ENCODE assay signal across 20 cellular contexts in genomic region chr17:39607057-39607850, GRCh38. TPM values are rescaled to one million over a fixed set of nuclear protein-coding genes. Genes with fewer than 3 reads are reported as not detected.
A peak's percentile ranks its signal among the peaks of the same experiment; 100 is the strongest.
DNase-seq lines count a peak whose midpoint lies in the region; ATAC-seq, FAIRE-seq and TF ChIP-seq lines count a peak whose summit lies in the region.
"Had no signal": no experiment of that assay in that cellular context is flagged by ENCODE, and none has a peak within 500 bp of the region (broad histone marks: within the 10 kb centered on the region; RNA-seq: fewer than 3 reads in every experiment).

No MANE protein-coding gene starts in this region.

- DNase-seq in stimulated activated naive CD8-positive, alpha-beta T cell treated with anti-CD3 and anti-CD28 coated beads, Interleukin-15, amount 100 ng/mL, for 72 hours, result peak in 1 of 2 donors; percentile 7
- no peak for DNase-seq in stimulated activated naive CD8-positive, alpha-beta T cell treated with anti-CD3 and anti-CD28 coated beads, Interleukin-15, Interleukin-2, amounts not matched to agents 100 U/mL and 50 U/mL, for 24 hours
- DNase-seq in GM12878 (ENCODE audit: low read depth, low spot score) (no peak), memory B cell (ENCODE audit: low spot score in 2 of 2) (no peak), NK-92 (lab: John Stamatoyannopoulos, UW; ENCODE audit: unreplicated experiment) (no peak), GM10266 (ENCODE audit: extremely low spot score) (no peak)
- no peak for DNase-seq in activated CD4-positive, CD25-positive, alpha-beta regulatory T cell (lab: John Stamatoyannopoulos, UW)
- DNase-seq: activated CD4-positive, alpha-beta T cell treated with anti-CD3 and anti-CD28 coated beads, Interleukin-2, amount 10 ng/mL, durations not matched to agents 24 days and 14 days; effector CD4-positive, alpha-beta T cell; foreskin keratinocyte; KBM-7; kidney glomerular epithelial cell; NCI-H1417 treated with DMSO at 0.1 percent for 48 hours; NCI-H526 treated with DMSO at 0.1 percent for 48 hours; stimulated activated CD4-positive, alpha-beta T cell treated with anti-CD3 and anti-CD28 coated beads, Interleukin-2, amount 100 ng/mL, for 24 hours; uterus had no signal

- H3K9me3 Mint-ChIP-seq in stimulated activated naive CD8-positive, alpha-beta T cell treated with anti-CD3 and anti-CD28 coated beads, Interleukin-15, amount 100 ng/mL, for 72 hours, result no peaks in the 10 kb centered on the region
- H3K9me3 Mint-ChIP-seq in memory B cell, result no peaks in the 10 kb centered on the region
- H3K9me3 Mint-ChIP-seq: activated CD4-positive, alpha-beta T cell treated with anti-CD3 and anti-CD28 coated beads, Interleukin-2, amount 10 ng/mL, durations not matched to agents 24 days and 14 days; activated T-helper 2 cell treated with anti-CD3 and anti-CD28 coated beads, Interferon-gamma antibody, Interleukin-2, Interleukin-4, amounts not matched to agents 10 μg/mL and 5 μg/mL and 100 μg/mL, durations not matched to agents 14 hours and 24 hours and 36 hours; T-helper 2 cell treated with Interferon-gamma antibody and Interleukin-4, amounts not matched to agents 5 μg/mL and 100 μg/mL, for 36 hours had no signal

- 20% methylated on average over 22 of the region's 40 CpGs for WGBS in GM12878 (ENCODE audit: insufficient coverage, insufficient replicate concordance, low lambda C conversion rate, missing lambda C conversion rate)

- TF ChIP-seq CTCF in GM12878 (IDR thresholded peaks at IDR 0.05 in 2 of 3, conservative IDR thresholded peaks at IDR 0.05 in 1 of 3; ENCODE audit: control insufficient read depth in 2 of 3, extremely low read depth in 1 of 3, insufficient read depth in 1 of 3, low read depth in 3 of 3, low read length in 3 of 3) (no peak), GM10266 (IDR thresholded peaks at IDR 0.05; ENCODE audit: control insufficient read depth, insufficient read depth, low read depth, missing control alignments) (no peak)

- CTCF ChIA-PET in GM12878 (lab: Yijun Ruan, JAX), result no interaction called here

- H3K27me3 Mint-ChIP-seq in stimulated activated naive CD8-positive, alpha-beta T cell treated with anti-CD3 and anti-CD28 coated beads, Interleukin-15, amount 100 ng/mL, for 72 hours, result peaks cover 90% of the 10 kb centered on the region
- peaks cover 26% of the 10 kb centered on the region for H3K27me3 Mint-ChIP-seq in memory B cell

- ATAC-seq in stimulated activated naive CD8-positive, alpha-beta T cell treated with anti-CD3 and anti-CD28 coated beads, Interleukin-15, amount 100 ng/mL, for 72 hours, result no peak
- ATAC-seq in stimulated activated naive CD8-positive, alpha-beta T cell treated with anti-CD3 and anti-CD28 coated beads, Interleukin-15, Interleukin-2, amounts not matched to agents 100 U/mL and 50 U/mL, for 24 hours, result no peak
- no peak for ATAC-seq in GM12878
- ATAC-seq in memory B cell (ENCODE audit: low read depth), result no peak
- ATAC-seq in HG03175 (IDR thresholded peaks at IDR 0.05; ENCODE audit: unreplicated experiment), result no peak
- ATAC-seq: foreskin keratinocyte had no signal

- no peaks in the 10 kb centered on the region for H3K36me3 Mint-ChIP-seq in memory B cell

- no peaks in the 10 kb centered on the region for H3K79me2 ChIP-seq in GM12878 (ENCODE audit: control insufficient read depth, insufficient read depth, low read length)

- no peak for TF ChIP-seq EP300 in GM12878 (IDR thresholded peaks at IDR 0.05; ENCODE audit: borderline replicate concordance in 1 of 2, control insufficient read depth in 1 of 2, low read depth in 2 of 2, low read length in 2 of 2)

- SMC1A ChIA-PET in GM12878 (lab: Charles Lee; ENCODE audit: uncharacterized antibody, unreplicated experiment), result no interaction called here

- no peak overlapping the region for H3K4me3 ChIP-seq in GM12878
- H3K4me3 ChIP-seq: uterus had no signal

- peak overlapping the region in 1 of 2 donors; percentile 59 for H3K27ac Mint-ChIP-seq in stimulated activated naive CD8-positive, alpha-beta T cell treated with anti-CD3 and anti-CD28 coated beads, Interleukin-15, amount 100 ng/mL, for 72 hours
- H3K27ac Mint-ChIP-seq in memory B cell, result peak overlapping the region; percentile 58
- H3K27ac Mint-ChIP-seq: activated CD4-positive, alpha-beta T cell treated with anti-CD3 and anti-CD28 coated beads, Interleukin-2, amount 10 ng/mL, durations not matched to agents 24 days and 14 days; activated T-helper 2 cell treated with anti-CD3 and anti-CD28 coated beads, Interferon-gamma antibody, Interleukin-2, Interleukin-4, amounts not matched to agents 10 μg/mL and 5 μg/mL and 100 μg/mL, durations not matched to agents 14 hours and 24 hours and 36 hours; T-helper 2 cell treated with Interferon-gamma antibody and Interleukin-4, amounts not matched to agents 5 μg/mL and 100 μg/mL, for 36 hours had no signal

- peaks cover 22 to 27% of the 10 kb centered on the region in 2 experiments for H3K27me3 ChIP-seq in GM12878 (replicated peaks in 1 of 2; ENCODE audit: control insufficient read depth in 2 of 2, insufficient read depth in 2 of 2, low read length in 1 of 2)

- no peak for FAIRE-seq in GM12878 (lab: Jason Lieb, UNC)

- no peak for TF ChIP-seq RAD21 in GM12878 (IDR thresholded peaks at IDR 0.05; ENCODE audit: insufficient read depth, low read depth, low read length)

- in situ Hi-C loops in GM12878 (cut with MboI), result no loop called here

- peak overlapping the region; percentile 48 to 73 for H3K4me3 Mint-ChIP-seq in stimulated activated naive CD8-positive, alpha-beta T cell treated with anti-CD3 and anti-CD28 coated beads, Interleukin-15, amount 100 ng/mL, for 72 hours
- H3K4me3 Mint-ChIP-seq in memory B cell, result peak overlapping the region; percentile 70
- H3K4me3 Mint-ChIP-seq: activated CD4-positive, alpha-beta T cell treated with anti-CD3 and anti-CD28 coated beads, Interleukin-2, amount 10 ng/mL, durations not matched to agents 24 days and 14 days; T-helper 2 cell treated with Interferon-gamma antibody and Interleukin-4, amounts not matched to agents 5 μg/mL and 100 μg/mL, for 36 hours had no signal

- no peak overlapping the region for H3K4me2 ChIP-seq in GM12878 (ENCODE audit: control insufficient read depth, insufficient read depth)
- H3K4me2 ChIP-seq: BLaER1 had no signal

- H3K4me1 ChIP-seq in GM12878 (ENCODE audit: control insufficient read depth, insufficient read depth, low read length), result peaks cover 6% of the 10 kb centered on the region; the same call in 1 of the 2 replicates

- POLR2A ChIA-PET in GM12878 (lab: Charles Lee), result interaction anchor here (0.6 kb wide), 1 partner anchor 651 kb away, joined by 3 read pairs; no protein-coding TSS in a partner anchor

- intact Hi-C loops in GM12878 (cut with micrococcal nuclease; ENCODE audit: unreplicated experiment), result no loop called here

- no peak overlapping the region for H3K27ac ChIP-seq in GM12878 (ENCODE audit: control insufficient read depth, insufficient read depth)
- H3K27ac ChIP-seq: BLaER1, foreskin keratinocyte, uterus had no signal

- BruUV-seq in GM12878 (replicated peaks; lab: Mats Ljungman, UMichigan), result no TSS peak

- no peaks in the 10 kb centered on the region for H3K9me3 ChIP-seq in GM12878 (replicated peaks; ENCODE audit: control insufficient read depth, insufficient read depth, low read length)
- H3K9me3 ChIP-seq: BLaER1, uterus had no signal

- H3K4me1 Mint-ChIP-seq in stimulated activated naive CD8-positive, alpha-beta T cell treated with anti-CD3 and anti-CD28 coated beads, Interleukin-15, amount 100 ng/mL, for 72 hours, result peaks cover 37% of the 10 kb centered on the region
- H3K4me1 Mint-ChIP-seq in memory B cell, result peaks cover 22% of the 10 kb centered on the region

- H3K36me3 ChIP-seq in GM12878 (ENCODE audit: control insufficient read depth in 2 of 2, insufficient read depth in 2 of 2, low read length in 1 of 2), result no peaks in the 10 kb centered on the region
- H3K36me3 ChIP-seq: BLaER1, uterus had no signal

- H2AFZ ChIP-seq in GM12878 (ENCODE audit: control insufficient read depth, low read depth, low read length), result no peak overlapping the region

- no peaks in the 10 kb centered on the region for H4K20me1 ChIP-seq in GM12878 (ENCODE audit: control insufficient read depth, insufficient read depth)

- H3K9ac ChIP-seq in GM12878 (ENCODE audit: control insufficient read depth, insufficient read depth, low read length), result no peak overlapping the region
- H3K9ac ChIP-seq: BLaER1 had no signal

- no peak for TF ChIP-seq POLR2A in GM12878 (IDR thresholded peaks at IDR 0.05; ENCODE audit: low read depth, low read length)

- RAD21 ChIA-PET in GM12878 (lab: Charles Lee; ENCODE audit: unreplicated experiment), result no interaction called here

RNA-seq across cellular contexts. Expression of gene NEUROD2, which starts 0.5 kb away (rescaled TPM):
- not detected in 2 replicates for total RNA-seq in GM12878 (2013; cell fraction: nucleolus; rRNA removed)
- total RNA-seq in GM12878 (2014; rRNA removed), result not detected in 2 replicates
- not detected in 2 replicates for total RNA-seq in GM12878 (2014; rRNA removed; fragmentation: Illumina TruSeq; extraction: Trizol)
- total RNA-seq in GM12878 (2021), result not detected in 2 replicates
- polyA plus RNA-seq in GM12878 (2011; ENCODE audit: low read depth), result not detected
- not detected in 2 replicates for polyA plus RNA-seq in GM12878 (2011; rRNA removed)
- not detected in 2 replicates for polyA plus RNA-seq in GM12878 (2011; cell fraction: cytosol; rRNA removed)
- not detected in 2 replicates for polyA plus RNA-seq in GM12878 (2011; cell fraction: nucleus; rRNA removed)
- polyA plus RNA-seq in GM12878 (2012), result 0.03 and 0.06 TPM in 2 replicates
- polyA plus RNA-seq in GM12878 (2014; fragmentation: Illumina TruSeq; extraction: Trizol), result not detected in 2 replicates
- polyA plus RNA-seq in GM12878 (2014; fragmentation: Nextera tagmentation; extraction: Ambion mirVana), result not detected
- not detected in 2 replicates for polyA plus RNA-seq in GM12878 (2014; rRNA removed)
- not detected for polyA plus RNA-seq in GM12878 (2016; fragmentation: Nextera tagmentation; extraction: Ambion mirVana)
- polyA minus RNA-seq in GM12878 (2011; rRNA and poly(A)+ RNA removed), result not detected in 2 replicates
- polyA minus RNA-seq in GM12878 (2011; cell fraction: cytosol; rRNA and poly(A)+ RNA removed), result not detected in 2 replicates
- polyA minus RNA-seq in GM12878 (2011; cell fraction: nucleus; rRNA and poly(A)+ RNA removed), result not detected in 2 replicates
- total RNA-seq: activated CD4-positive, alpha-beta T cell treated with anti-CD3 and anti-CD28 coated beads, Interleukin-2, amount 10 ng/mL, durations not matched to agents 24 days and 14 days; activated T-helper 2 cell treated with anti-CD3 and anti-CD28 coated beads, Interferon-gamma antibody, Interleukin-2, Interleukin-4, amounts not matched to agents 10 μg/mL and 5 μg/mL and 100 μg/mL, durations not matched to agents 14 hours and 24 hours and 36 hours; foreskin keratinocyte; uterus had no signal
- polyA plus RNA-seq: foreskin keratinocyte had no signal

RNA-seq across cellular contexts. Expression of gene PPP1R1B, which starts 19.5 kb away (rescaled TPM):
- total RNA-seq in GM12878 (2013; cell fraction: nucleolus; rRNA removed), result not detected in 2 replicates
- total RNA-seq in GM12878 (2014; rRNA removed) (not detected in 2 replicates), GM12878 (2014; rRNA removed; fragmentation: Illumina TruSeq; extraction: Trizol) (not detected in 2 replicates), GM12878 (2021) (not detected in 2 replicates)
- not detected for polyA plus RNA-seq in GM12878 (2011; ENCODE audit: low read depth)
- polyA plus RNA-seq in GM12878 (2011; rRNA removed) (0.08 and 0.10 TPM in 2 replicates), GM12878 (2014; fragmentation: Illumina TruSeq; extraction: Trizol) (not detected in 2 replicates), GM12878 (2014; fragmentation: Nextera tagmentation; extraction: Ambion mirVana) (not detected), GM12878 (2014; rRNA removed) (not detected in 2 replicates), GM12878 (2016; fragmentation: Nextera tagmentation; extraction: Ambion mirVana) (not detected)
- 0.15 and 0.24 TPM in 2 replicates for polyA plus RNA-seq in GM12878 (2011; cell fraction: cytosol; rRNA removed)
- 0.10 TPM in 1 of 2 replicates, not detected in the other for polyA plus RNA-seq in GM12878 (2011; cell fraction: nucleus; rRNA removed)
- not detected in 2 replicates for polyA plus RNA-seq in GM12878 (2012)
- polyA minus RNA-seq in GM12878 (2011; rRNA and poly(A)+ RNA removed), result not detected in 2 replicates
- polyA minus RNA-seq in GM12878 (2011; cell fraction: cytosol; rRNA and poly(A)+ RNA removed), result not detected in 2 replicates
- not detected in 2 replicates for polyA minus RNA-seq in GM12878 (2011; cell fraction: nucleus; rRNA and poly(A)+ RNA removed)
- total RNA-seq: activated CD4-positive, alpha-beta T cell treated with anti-CD3 and anti-CD28 coated beads, Interleukin-2, amount 10 ng/mL, durations not matched to agents 24 days and 14 days; activated T-helper 2 cell treated with anti-CD3 and anti-CD28 coated beads, Interferon-gamma antibody, Interleukin-2, Interleukin-4, amounts not matched to agents 10 μg/mL and 5 μg/mL and 100 μg/mL, durations not matched to agents 14 hours and 24 hours and 36 hours had no signal

RNA-seq across cellular contexts. Expression of gene STARD3, which starts 29.7 kb away (rescaled TPM):
- total RNA-seq in GM12878 (2013; cell fraction: nucleolus; rRNA removed), result 48.2 and 60.1 TPM in 2 replicates
- 16.4 and 21.5 TPM in 2 replicates for total RNA-seq in GM12878 (2014; rRNA removed)
- total RNA-seq in GM12878 (2014; rRNA removed; fragmentation: Illumina TruSeq; extraction: Trizol), result 14.3 and 15.8 TPM in 2 replicates
- 46.3 and 48.2 TPM in 2 replicates for total RNA-seq in GM12878 (2021)
- polyA plus RNA-seq in GM12878 (2011; ENCODE audit: low read depth), result 19.2 TPM
- polyA plus RNA-seq in GM12878 (2011; rRNA removed), result 34.0 and 57.7 TPM in 2 replicates
- polyA plus RNA-seq in GM12878 (2011; cell fraction: cytosol; rRNA removed), result 65.6 and 91.8 TPM in 2 replicates
- 250 and 312 TPM in 2 replicates for polyA plus RNA-seq in GM12878 (2011; cell fraction: nucleus; rRNA removed)
- polyA plus RNA-seq in GM12878 (2012), result 37.5 and 41.9 TPM in 2 replicates
- 17.7 and 24.8 TPM in 2 replicates for polyA plus RNA-seq in GM12878 (2014; fragmentation: Illumina TruSeq; extraction: Trizol)
- polyA plus RNA-seq in GM12878 (2014; fragmentation: Nextera tagmentation; extraction: Ambion mirVana), result 1 to 10 TPM in 1 of 2 experiments, under 1 TPM in 1; 0.08 to 1.4 TPM
- polyA plus RNA-seq in GM12878 (2014; rRNA removed), result 41.0 and 62.7 TPM in 2 replicates
- 10 to 100 TPM; 30.2 to 38.8 TPM for polyA plus RNA-seq in GM12878 (2016; fragmentation: Nextera tagmentation; extraction: Ambion mirVana)
- 72.9 and 96.0 TPM in 2 replicates for polyA minus RNA-seq in GM12878 (2011; rRNA and poly(A)+ RNA removed)
- 24.6 and 26.1 TPM in 2 replicates for polyA minus RNA-seq in GM12878 (2011; cell fraction: cytosol; rRNA and poly(A)+ RNA removed)
- 58.8 and 76.0 TPM in 2 replicates for polyA minus RNA-seq in GM12878 (2011; cell fraction: nucleus; rRNA and poly(A)+ RNA removed)

RNA-seq across cellular contexts. Expression of gene TCAP, which starts 57.9 kb away (rescaled TPM):
- 1.4 and 2.3 TPM in 2 replicates for total RNA-seq in GM12878 (2013; cell fraction: nucleolus; rRNA removed)
- total RNA-seq in GM12878 (2014; rRNA removed), result 0.17 and 0.33 TPM in 2 replicates
- total RNA-seq in GM12878 (2014; rRNA removed; fragmentation: Illumina TruSeq; extraction: Trizol), result 0.32 and 0.36 TPM in 2 replicates
- total RNA-seq in GM12878 (2021), result 0.69 and 0.95 TPM in 2 replicates
- polyA plus RNA-seq in GM12878 (2011; ENCODE audit: low read depth), result 0.18 TPM
- 0.39 and 0.40 TPM in 2 replicates for polyA plus RNA-seq in GM12878 (2011; rRNA removed)
- 0.25 and 0.33 TPM in 2 replicates for polyA plus RNA-seq in GM12878 (2011; cell fraction: cytosol; rRNA removed)
- polyA plus RNA-seq in GM12878 (2011; cell fraction: nucleus; rRNA removed), result 6.5 and 7.0 TPM in 2 replicates
- polyA plus RNA-seq in GM12878 (2012), result 0.45 and 0.47 TPM in 2 replicates
- polyA plus RNA-seq in GM12878 (2014; fragmentation: Illumina TruSeq; extraction: Trizol), result 0.25 TPM in 1 of 2 replicates, not detected in the other
- polyA plus RNA-seq in GM12878 (2014; fragmentation: Nextera tagmentation; extraction: Ambion mirVana), result not detected
- 0.76 and 1.0 TPM in 2 replicates for polyA plus RNA-seq in GM12878 (2014; rRNA removed)
- under 1 TPM in 1 of 2 experiments, not detected in 1; 0.18 TPM for polyA plus RNA-seq in GM12878 (2016; fragmentation: Nextera tagmentation; extraction: Ambion mirVana)
- polyA minus RNA-seq in GM12878 (2011; rRNA and poly(A)+ RNA removed), result 0.51 and 1.8 TPM in 2 replicates
- not detected in 2 replicates for polyA minus RNA-seq in GM12878 (2011; cell fraction: cytosol; rRNA and poly(A)+ RNA removed)
- polyA minus RNA-seq in GM12878 (2011; cell fraction: nucleus; rRNA and poly(A)+ RNA removed), result 2.1 and 3.7 TPM in 2 replicates
